In the genomic region with DNA sequence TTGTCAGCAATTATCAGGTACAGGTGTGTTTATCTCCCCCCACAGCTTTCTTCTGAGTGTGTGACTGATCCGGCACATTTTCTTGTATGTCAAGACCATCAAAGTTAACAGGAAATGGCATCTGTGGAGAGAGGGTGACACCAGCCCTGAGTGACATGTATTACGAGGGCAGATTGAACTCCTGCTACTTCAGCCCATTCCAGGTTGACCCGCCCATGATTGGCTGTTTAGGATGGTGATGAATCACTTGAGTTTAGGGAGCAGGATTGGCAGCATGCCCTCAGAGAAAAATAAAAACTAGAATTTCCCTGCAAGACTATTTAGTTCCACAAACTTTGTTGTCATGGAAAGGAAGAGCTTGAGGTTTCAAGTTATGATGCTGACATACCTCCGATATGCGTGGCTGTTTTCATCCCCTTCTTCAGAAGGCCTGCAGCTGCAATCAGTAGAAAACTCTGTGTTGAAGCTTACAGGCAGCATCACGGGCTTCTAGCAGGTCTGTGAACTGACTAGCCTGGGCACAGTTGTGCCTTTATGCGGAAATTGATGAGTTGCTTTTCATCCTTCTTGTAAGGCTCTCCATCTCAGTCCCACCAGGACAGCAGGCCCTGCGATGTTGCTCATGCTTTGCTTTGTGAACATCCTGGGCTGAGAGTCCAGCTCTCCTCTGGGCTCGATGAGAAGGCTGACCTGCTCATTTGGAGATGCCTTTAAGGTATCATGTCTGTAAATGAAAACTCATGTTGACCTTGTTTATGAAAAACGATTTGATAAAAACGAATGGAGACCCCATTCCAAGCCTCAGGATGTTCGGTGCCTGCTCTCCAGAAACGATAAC, we compare ENCODE assay signal across 1 cellular context.
TF ChIP-seq lines count a peak whose summit lies in the region.

No MANE protein-coding gene starts in this region.

TF ChIP-seq in HepG2, 621 proteins besides CTCF, POLR2A, EP300 and RAD21:
- TF ChIP-seq ZNF589 (CRISPR knock-in tag; conservative IDR thresholded peaks at IDR 0.05) (no peak), ZMYM2 (CRISPR knock-in tag; IDR thresholded peaks at IDR 0.05) (no peak), ZNF317 (CRISPR knock-in tag; IDR thresholded peaks at IDR 0.05) (no peak), CBX5 (CRISPR knock-in tag; IDR thresholded peaks at IDR 0.05; ENCODE audit: borderline replicate concordance) (no peak), HDAC1 (CRISPR knock-in tag; IDR thresholded peaks at IDR 0.05) (no peak), SOX5 (CRISPR knock-in tag; IDR thresholded peaks at IDR 0.05; ENCODE audit: borderline replicate concordance) (no peak), ZFX (CRISPR knock-in tag; IDR thresholded peaks at IDR 0.05; ENCODE audit: low read depth) (no peak)
- TF ChIP-seq, protein P1, sequence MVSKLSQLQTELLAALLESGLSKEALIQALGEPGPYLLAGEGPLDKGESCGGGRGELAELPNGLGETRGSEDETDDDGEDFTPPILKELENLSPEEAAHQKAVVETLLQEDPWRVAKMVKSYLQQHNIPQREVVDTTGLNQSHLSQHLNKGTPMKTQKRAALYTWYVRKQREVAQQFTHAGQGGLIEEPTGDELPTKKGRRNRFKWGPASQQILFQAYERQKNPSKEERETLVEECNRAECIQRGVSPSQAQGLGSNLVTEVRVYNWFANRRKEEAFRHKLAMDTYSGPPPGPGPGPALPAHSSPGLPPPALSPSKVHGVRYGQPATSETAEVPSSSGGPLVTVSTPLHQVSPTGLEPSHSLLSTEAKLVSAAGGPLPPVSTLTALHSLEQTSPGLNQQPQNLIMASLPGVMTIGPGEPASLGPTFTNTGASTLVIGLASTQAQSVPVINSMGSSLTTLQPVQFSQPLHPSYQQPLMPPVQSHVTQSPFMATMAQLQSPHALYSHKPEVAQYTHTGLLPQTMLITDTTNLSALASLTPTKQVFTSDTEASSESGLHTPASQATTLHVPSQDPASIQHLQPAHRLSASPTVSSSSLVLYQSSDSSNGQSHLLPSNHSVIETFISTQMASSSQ (IDR thresholded peaks at IDR 0.05; ENCODE audit: low read depth), result no peak
- TF ChIP-seq, protein P1 (CRISPR knock-in tag; IDR thresholded peaks at IDR 0.05; ENCODE audit: borderline replicate concordance), result no peak
- TF ChIP-seq, protein P2, sequence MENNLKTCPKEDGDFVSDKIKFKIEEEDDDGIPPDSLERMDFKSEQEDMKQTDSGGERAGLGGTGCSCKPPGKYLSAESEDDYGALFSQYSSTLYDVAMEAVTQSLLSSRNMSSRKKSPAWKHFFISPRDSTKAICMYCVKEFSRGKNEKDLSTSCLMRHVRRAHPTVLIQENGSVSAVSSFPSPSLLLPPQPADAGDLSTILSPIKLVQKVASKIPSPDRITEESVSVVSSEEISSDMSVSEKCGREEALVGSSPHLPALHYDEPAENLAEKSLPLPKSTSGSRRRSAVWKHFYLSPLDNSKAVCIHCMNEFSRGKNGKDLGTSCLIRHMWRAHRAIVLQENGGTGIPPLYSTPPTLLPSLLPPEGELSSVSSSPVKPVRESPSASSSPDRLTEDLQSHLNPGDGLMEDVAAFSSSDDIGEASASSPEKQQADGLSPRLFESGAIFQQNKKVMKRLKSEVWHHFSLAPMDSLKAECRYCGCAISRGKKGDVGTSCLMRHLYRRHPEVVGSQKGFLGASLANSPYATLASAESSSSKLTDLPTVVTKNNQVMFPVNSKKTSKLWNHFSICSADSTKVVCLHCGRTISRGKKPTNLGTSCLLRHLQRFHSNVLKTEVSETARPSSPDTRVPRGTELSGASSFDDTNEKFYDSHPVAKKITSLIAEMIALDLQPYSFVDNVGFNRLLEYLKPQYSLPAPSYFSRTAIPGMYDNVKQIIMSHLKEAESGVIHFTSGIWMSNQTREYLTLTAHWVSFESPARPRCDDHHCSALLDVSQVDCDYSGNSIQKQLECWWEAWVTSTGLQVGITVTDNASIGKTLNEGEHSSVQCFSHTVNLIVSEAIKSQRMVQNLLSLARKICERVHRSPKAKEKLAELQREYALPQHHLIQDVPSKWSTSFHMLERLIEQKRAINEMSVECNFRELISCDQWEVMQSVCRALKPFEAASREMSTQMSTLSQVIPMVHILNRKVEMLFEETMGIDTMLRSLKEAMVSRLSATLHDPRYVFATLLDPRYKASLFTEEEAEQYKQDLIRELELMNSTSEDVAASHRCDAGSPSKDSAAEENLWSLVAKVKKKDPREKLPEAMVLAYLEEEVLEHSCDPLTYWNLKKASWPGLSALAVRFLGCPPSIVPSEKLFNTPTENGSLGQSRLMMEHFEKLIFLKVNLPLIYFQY (CRISPR knock-in tag; IDR thresholded peaks at IDR 0.05; ENCODE audit: borderline replicate concordance), result no peak
- TF ChIP-seq, protein P3, sequence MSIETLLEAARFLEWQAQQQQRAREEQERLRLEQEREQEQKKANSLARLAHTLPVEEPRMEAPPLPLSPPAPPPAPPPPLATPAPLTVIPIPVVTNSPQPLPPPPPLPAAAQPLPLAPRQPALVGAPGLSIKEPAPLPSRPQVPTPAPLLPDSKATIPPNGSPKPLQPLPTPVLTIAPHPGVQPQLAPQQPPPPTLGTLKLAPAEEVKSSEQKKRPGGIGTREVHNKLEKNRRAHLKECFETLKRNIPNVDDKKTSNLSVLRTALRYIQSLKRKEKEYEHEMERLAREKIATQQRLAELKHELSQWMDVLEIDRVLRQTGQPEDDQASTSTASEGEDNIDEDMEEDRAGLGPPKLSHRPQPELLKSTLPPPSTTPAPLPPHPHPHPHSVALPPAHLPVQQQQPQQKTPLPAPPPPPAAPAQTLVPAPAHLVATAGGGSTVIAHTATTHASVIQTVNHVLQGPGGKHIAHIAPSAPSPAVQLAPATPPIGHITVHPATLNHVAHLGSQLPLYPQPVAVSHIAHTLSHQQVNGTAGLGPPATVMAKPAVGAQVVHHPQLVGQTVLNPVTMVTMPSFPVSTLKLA (IDR thresholded peaks at IDR 0.05), result no peak
- TF ChIP-seq, protein P4, sequence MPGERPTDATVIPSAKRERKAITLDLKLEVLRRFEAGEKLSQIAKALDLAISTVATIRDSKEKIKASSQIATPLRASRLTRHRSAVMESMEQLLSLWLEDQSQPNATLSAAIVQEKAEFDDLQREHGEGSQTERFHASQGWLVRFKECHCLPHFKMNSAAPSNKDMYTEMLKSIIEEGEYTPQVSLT (CRISPR knock-in tag; IDR thresholded peaks at IDR 0.05; ENCODE audit: borderline replicate concordance, low read depth), result no peak
